20 cellular contexts compared by ENCODE assay signal in the genomic region with DNA sequence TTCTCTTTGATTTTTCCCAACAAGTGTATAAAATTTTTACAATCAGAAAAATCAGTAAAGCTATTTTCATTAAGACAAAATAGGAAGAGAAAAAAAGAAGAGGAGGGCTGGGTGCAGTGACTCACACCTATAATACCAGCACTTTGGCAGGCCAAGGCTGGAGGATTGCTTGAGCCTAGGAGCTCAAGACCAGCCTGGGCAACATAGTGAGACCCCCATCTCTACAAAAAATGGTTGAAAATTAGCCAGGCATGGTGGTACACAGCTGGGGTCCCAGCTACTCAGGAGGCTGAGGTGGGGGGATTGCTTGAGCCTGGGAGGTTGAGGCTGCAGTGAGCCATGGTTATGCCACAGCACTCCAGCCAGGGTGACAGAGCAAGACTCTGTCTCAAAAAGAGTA.
"Had no signal": no experiment of that assay in that cellular context is flagged by ENCODE, and none has a peak within 500 bp of the region (broad histone marks: within the 10 kb centered on the region; RNA-seq: fewer than 3 reads in every experiment).

No MANE protein-coding gene starts in this region.

- H3K9me3 ChIP-seq: pancreas, suprapubic skin, thyroid gland, uterus had no signal

- DNase-seq: effector memory CD8-positive, alpha-beta T cell; esophagus squamous epithelium; foreskin fibroblast; heart left ventricle; hippocampal formation; islet precursor cell; mammary epithelial cell; natural killer cell; occipital lobe; pancreas; right cardiac atrium; stimulated activated CD4-positive, alpha-beta T cell treated with anti-CD3 and anti-CD28 coated beads, Interleukin-4, amount 100 ng/mL, for 1 hour; stimulated activated CD8-positive, alpha-beta memory T cell treated with anti-CD3 and anti-CD28 coated beads, Interleukin-4, amount 100 ng/mL, for 48 hours; stimulated activated naive CD8-positive, alpha-beta T cell treated with anti-CD3 and anti-CD28 coated beads, Interleukin-15, Interleukin-2, amounts not matched to agents 100 U/mL and 50 U/mL, for 24 hours; thyroid gland; upper lobe of left lung; uterus had no signal

- H3K4me1 ChIP-seq: pancreas, suprapubic skin, thyroid gland, upper lobe of left lung, uterus had no signal

- ATAC-seq: effector memory CD8-positive, alpha-beta T cell; heart left ventricle; left lobe of liver; natural killer cell; pancreas; right cardiac atrium; stimulated activated effector memory CD8-positive, alpha-beta T cell treated with anti-CD3 and anti-CD28 coated beads, Interleukin-12 subunit alpha, Interleukin-12 subunit beta, amount 100 ng/mL, for 72 hours; stimulated activated naive CD8-positive, alpha-beta T cell treated with anti-CD3 and anti-CD28 coated beads, Interleukin-15, Interleukin-2, amounts not matched to agents 100 U/mL and 50 U/mL, for 24 hours had no signal

- H3K4me3 ChIP-seq: esophagus squamous epithelium, heart left ventricle, pancreas, suprapubic skin, thyroid gland, upper lobe of left lung, uterus had no signal

- H3K27ac ChIP-seq: esophagus squamous epithelium, heart left ventricle, pancreas, suprapubic skin, thyroid gland, upper lobe of left lung, uterus had no signal

- H3K27me3 ChIP-seq: esophagus squamous epithelium, heart left ventricle, pancreas, suprapubic skin, thyroid gland, upper lobe of left lung, uterus had no signal

- H3K36me3 ChIP-seq: esophagus squamous epithelium, heart left ventricle, pancreas, suprapubic skin, thyroid gland, upper lobe of left lung, uterus had no signal
